1 cellular context compared by ENCODE assay signal in genomic region chr1:9061252-9061948, GRCh38.
TF ChIP-seq lines count a peak whose summit lies in the region.

No MANE protein-coding gene starts in this region.

TF ChIP-seq in GM23338, 12 proteins besides CTCF, POLR2A, EP300 and RAD21:
- TF ChIP-seq, protein P1, sequence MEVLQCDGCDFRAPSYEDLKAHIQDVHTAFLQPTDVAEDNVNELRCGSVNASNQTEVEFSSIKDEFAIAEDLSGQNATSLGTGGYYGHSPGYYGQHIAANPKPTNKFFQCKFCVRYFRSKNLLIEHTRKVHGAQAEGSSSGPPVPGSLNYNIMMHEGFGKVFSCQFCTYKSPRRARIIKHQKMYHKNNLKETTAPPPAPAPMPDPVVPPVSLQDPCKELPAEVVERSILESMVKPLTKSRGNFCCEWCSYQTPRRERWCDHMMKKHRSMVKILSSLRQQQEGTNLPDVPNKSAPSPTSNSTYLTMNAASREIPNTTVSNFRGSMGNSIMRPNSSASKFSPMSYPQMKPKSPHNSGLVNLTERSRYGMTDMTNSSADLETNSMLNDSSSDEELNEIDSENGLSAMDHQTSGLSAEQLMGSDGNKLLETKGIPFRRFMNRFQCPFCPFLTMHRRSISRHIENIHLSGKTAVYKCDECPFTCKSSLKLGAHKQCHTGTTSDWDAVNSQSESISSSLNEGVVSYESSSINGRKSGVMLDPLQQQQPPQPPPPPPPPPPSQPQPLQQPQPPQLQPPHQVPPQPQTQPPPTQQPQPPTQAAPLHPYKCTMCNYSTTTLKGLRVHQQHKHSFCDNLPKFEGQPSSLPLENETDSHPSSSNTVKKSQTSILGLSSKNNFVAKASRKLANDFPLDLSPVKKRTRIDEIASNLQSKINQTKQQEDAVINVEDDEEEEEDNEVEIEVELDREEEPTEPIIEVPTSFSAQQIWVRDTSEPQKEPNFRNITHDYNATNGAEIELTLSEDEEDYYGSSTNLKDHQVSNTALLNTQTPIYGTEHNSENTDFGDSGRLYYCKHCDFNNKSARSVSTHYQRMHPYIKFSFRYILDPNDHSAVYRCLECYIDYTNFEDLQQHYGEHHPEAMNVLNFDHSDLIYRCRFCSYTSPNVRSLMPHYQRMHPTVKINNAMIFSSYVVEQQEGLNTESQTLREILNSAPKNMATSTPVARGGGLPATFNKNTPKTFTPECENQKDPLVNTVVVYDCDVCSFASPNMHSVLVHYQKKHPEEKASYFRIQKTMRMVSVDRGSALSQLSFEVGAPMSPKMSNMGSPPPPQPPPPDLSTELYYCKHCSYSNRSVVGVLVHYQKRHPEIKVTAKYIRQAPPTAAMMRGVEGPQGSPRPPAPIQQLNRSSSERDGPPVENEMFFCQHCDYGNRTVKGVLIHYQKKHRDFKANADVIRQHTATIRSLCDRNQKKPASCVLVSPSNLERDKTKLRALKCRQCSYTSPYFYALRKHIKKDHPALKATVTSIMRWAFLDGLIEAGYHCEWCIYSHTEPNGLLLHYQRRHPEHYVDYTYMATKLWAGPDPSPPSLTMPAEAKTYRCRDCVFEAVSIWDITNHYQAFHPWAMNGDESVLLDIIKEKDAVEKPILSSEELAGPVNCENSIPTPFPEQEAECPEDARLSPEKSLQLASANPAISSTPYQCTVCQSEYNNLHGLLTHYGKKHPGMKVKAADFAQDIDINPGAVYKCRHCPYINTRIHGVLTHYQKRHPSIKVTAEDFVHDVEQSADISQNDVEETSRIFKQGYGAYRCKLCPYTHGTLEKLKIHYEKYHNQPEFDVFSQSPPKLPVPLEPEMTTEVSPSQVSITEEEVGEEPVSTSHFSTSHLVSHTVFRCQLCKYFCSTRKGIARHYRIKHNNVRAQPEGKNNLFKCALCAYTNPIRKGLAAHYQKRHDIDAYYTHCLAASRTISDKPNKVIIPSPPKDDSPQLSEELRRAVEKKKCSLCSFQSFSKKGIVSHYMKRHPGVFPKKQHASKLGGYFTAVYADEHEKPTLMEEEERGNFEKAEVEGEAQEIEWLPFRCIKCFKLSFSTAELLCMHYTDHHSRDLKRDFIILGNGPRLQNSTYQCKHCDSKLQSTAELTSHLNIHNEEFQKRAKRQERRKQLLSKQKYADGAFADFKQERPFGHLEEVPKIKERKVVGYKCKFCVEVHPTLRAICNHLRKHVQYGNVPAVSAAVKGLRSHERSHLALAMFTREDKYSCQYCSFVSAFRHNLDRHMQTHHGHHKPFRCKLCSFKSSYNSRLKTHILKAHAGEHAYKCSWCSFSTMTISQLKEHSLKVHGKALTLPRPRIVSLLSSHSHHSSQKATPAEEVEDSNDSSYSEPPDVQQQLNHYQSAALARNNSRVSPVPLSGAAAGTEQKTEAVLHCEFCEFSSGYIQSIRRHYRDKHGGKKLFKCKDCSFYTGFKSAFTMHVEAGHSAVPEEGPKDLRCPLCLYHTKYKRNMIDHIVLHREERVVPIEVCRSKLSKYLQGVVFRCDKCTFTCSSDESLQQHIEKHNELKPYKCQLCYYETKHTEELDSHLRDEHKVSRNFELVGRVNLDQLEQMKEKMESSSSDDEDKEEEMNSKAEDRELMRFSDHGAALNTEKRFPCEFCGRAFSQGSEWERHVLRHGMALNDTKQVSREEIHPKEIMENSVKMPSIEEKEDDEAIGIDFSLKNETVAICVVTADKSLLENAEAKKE (CRISPR knock-in tag; IDR thresholded peaks at IDR 0.05) = no peak
- TF ChIP-seq JUNB (IDR thresholded peaks at IDR 0.05; ENCODE audit: unreplicated experiment) (no peak), NANOG (IDR thresholded peaks at IDR 0.05; ENCODE audit: borderline replicate concordance) (no peak), ETS1 (IDR thresholded peaks at IDR 0.05) (no peak), REST (IDR thresholded peaks at IDR 0.05; ENCODE audit: unreplicated experiment) (no peak)
